In the genomic region with DNA sequence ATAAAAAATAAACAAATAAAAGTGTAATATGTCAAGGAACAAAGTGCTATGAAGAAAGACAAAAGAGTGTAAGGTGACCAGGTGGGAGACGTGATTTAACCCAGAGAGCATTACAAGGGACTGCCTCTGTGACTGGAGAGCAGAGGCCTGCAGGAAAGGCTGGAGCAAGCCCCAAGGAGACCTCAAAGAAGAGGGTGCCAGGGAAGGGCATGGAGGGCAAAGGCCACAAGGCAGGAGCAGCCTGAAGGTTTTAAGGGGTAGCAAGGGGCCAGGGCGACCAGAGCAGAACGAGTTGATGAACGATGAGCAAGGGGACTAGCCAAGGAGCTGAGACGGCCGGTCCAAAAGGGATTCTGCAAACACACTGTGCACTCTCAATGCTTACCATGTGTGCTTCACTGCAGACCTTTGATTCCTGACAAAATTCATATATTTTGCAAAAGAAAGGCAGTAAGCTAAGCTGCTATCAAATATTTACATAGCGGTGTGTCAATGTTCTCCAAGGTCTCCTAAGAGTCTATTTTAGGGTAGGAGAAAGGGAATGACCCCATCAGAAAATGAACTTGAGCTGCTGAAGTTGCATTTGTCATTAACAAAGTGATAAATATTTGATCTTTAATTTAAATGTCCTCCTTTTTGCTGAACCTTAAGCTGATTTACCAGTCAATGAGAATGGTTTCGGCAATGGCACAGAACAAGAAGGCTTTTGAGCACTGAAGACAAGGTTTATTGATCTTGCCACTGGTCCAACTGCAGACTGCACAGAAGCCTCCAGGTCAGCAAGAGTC, we compare ENCODE assay signal across 1 cellular context.
A peak's percentile ranks its signal among the peaks of the same experiment; 100 is the strongest.
TF ChIP-seq lines count a peak whose summit lies in the region.

No MANE protein-coding gene starts in this region.

TF ChIP-seq in HepG2, 621 proteins besides CTCF, POLR2A, EP300 and RAD21 (continued from another document and continues in another):
- no peak for TF ChIP-seq SNAPC4 (CRISPR knock-in tag; IDR thresholded peaks at IDR 0.05)
- no peak for TF ChIP-seq ARNT2 (CRISPR knock-in tag; IDR thresholded peaks at IDR 0.05; ENCODE audit: low read depth)
- no peak for TF ChIP-seq ZNF562 (CRISPR knock-in tag; IDR thresholded peaks at IDR 0.05; ENCODE audit: borderline replicate concordance)
- TF ChIP-seq ZSCAN31 (CRISPR knock-in tag; IDR thresholded peaks at IDR 0.05; ENCODE audit: low read depth) = no peak
- no peak for TF ChIP-seq SAFB2 (CRISPR knock-in tag; IDR thresholded peaks at IDR 0.05; ENCODE audit: borderline replicate concordance, low read depth)
- TF ChIP-seq RCOR2 (CRISPR knock-in tag; IDR thresholded peaks at IDR 0.05) = no peak
- TF ChIP-seq, protein P1, sequence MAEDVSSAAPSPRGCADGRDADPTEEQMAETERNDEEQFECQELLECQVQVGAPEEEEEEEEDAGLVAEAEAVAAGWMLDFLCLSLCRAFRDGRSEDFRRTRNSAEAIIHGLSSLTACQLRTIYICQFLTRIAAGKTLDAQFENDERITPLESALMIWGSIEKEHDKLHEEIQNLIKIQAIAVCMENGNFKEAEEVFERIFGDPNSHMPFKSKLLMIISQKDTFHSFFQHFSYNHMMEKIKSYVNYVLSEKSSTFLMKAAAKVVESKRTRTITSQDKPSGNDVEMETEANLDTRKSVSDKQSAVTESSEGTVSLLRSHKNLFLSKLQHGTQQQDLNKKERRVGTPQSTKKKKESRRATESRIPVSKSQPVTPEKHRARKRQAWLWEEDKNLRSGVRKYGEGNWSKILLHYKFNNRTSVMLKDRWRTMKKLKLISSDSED (CRISPR knock-in tag; IDR thresholded peaks at IDR 0.05) = no peak
- TF ChIP-seq GABPA (IDR thresholded peaks at IDR 0.05; ENCODE audit: low read depth, low read length) = no peak
- no peak for TF ChIP-seq GABPA (CRISPR knock-in tag; IDR thresholded peaks at IDR 0.05; ENCODE audit: low read depth)
- TF ChIP-seq HOXA3 (CRISPR knock-in tag; IDR thresholded peaks at IDR 0.05) = no peak
- TF ChIP-seq MTA3 (CRISPR knock-in tag; IDR thresholded peaks at IDR 0.05) = no peak
- no peak for TF ChIP-seq KMT2B (CRISPR knock-in tag; IDR thresholded peaks at IDR 0.05)
- TF ChIP-seq CHD2 (IDR thresholded peaks at IDR 0.05; ENCODE audit: low read depth, low read length) = no peak
- no peak for TF ChIP-seq RXRA (CRISPR knock-in tag; IDR thresholded peaks at IDR 0.05)
- TF ChIP-seq CENPX (CRISPR knock-in tag; IDR thresholded peaks at IDR 0.05) = no peak
- TF ChIP-seq SMYD3 (CRISPR knock-in tag; IDR thresholded peaks at IDR 0.05) = no peak
- TF ChIP-seq ZNF772 (CRISPR knock-in tag; IDR thresholded peaks at IDR 0.05) = no peak
- TF ChIP-seq HDAC6 (IDR thresholded peaks at IDR 0.05; ENCODE audit: low read depth, low read length) = no peak
- TF ChIP-seq RFXANK (CRISPR knock-in tag; IDR thresholded peaks at IDR 0.05) = no peak
- TF ChIP-seq RNF2 (conservative IDR thresholded peaks at IDR 0.05; ENCODE audit: low read depth) = no peak
- no peak for TF ChIP-seq ZNF124 (CRISPR knock-in tag; IDR thresholded peaks at IDR 0.05)
- TF ChIP-seq, protein P2, sequence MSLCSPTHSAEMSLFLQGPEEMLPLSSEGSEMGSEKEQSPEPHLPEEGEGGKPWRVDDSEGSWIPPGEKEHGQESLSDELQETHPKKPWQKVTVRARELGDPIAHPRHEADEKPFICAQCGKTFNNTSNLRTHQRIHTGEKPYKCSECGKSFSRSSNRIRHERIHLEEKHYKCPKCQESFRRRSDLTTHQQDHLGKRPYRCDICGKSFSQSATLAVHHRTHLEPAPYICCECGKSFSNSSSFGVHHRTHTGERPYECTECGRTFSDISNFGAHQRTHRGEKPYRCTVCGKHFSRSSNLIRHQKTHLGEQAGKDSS (CRISPR knock-in tag; IDR thresholded peaks at IDR 0.05; ENCODE audit: borderline replicate concordance, low read depth) = no peak
- TF ChIP-seq ZNF44 (CRISPR knock-in tag; IDR thresholded peaks at IDR 0.05) = no peak
- no peak for TF ChIP-seq ZBTB39 (CRISPR knock-in tag; IDR thresholded peaks at IDR 0.05)
- peak; percentile 74 for TF ChIP-seq FOXA3 (CRISPR knock-in tag; IDR thresholded peaks at IDR 0.05)
- no peak for TF ChIP-seq KAT2B (IDR thresholded peaks at IDR 0.05; ENCODE audit: borderline replicate concordance, low read depth, low read length)
- no peak for TF ChIP-seq NRL (CRISPR knock-in tag; IDR thresholded peaks at IDR 0.05; ENCODE audit: borderline replicate concordance)
- TF ChIP-seq, protein P3, sequence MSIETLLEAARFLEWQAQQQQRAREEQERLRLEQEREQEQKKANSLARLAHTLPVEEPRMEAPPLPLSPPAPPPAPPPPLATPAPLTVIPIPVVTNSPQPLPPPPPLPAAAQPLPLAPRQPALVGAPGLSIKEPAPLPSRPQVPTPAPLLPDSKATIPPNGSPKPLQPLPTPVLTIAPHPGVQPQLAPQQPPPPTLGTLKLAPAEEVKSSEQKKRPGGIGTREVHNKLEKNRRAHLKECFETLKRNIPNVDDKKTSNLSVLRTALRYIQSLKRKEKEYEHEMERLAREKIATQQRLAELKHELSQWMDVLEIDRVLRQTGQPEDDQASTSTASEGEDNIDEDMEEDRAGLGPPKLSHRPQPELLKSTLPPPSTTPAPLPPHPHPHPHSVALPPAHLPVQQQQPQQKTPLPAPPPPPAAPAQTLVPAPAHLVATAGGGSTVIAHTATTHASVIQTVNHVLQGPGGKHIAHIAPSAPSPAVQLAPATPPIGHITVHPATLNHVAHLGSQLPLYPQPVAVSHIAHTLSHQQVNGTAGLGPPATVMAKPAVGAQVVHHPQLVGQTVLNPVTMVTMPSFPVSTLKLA (IDR thresholded peaks at IDR 0.05) = no peak
- peak; percentile 45 for TF ChIP-seq CREM (IDR thresholded peaks at IDR 0.05)
- TF ChIP-seq CREM (CRISPR knock-in tag; IDR thresholded peaks at IDR 0.05) = no peak
- TF ChIP-seq, protein P4, sequence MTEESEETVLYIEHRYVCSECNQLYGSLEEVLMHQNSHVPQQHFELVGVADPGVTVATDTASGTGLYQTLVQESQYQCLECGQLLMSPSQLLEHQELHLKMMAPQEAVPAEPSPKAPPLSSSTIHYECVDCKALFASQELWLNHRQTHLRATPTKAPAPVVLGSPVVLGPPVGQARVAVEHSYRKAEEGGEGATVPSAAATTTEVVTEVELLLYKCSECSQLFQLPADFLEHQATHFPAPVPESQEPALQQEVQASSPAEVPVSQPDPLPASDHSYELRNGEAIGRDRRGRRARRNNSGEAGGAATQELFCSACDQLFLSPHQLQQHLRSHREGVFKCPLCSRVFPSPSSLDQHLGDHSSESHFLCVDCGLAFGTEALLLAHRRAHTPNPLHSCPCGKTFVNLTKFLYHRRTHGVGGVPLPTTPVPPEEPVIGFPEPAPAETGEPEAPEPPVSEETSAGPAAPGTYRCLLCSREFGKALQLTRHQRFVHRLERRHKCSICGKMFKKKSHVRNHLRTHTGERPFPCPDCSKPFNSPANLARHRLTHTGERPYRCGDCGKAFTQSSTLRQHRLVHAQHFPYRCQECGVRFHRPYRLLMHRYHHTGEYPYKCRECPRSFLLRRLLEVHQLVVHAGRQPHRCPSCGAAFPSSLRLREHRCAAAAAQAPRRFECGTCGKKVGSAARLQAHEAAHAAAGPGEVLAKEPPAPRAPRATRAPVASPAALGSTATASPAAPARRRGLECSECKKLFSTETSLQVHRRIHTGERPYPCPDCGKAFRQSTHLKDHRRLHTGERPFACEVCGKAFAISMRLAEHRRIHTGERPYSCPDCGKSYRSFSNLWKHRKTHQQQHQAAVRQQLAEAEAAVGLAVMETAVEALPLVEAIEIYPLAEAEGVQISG (CRISPR knock-in tag; IDR thresholded peaks at IDR 0.05) = no peak
- peak; percentile 55; the same call in 1 of the 2 replicates for TF ChIP-seq HMG20A (CRISPR knock-in tag; IDR thresholded peaks at IDR 0.05; ENCODE audit: borderline replicate concordance)
- no peak for TF ChIP-seq EZH2 (conservative IDR thresholded peaks at IDR 0.05; ENCODE audit: low read depth, low read length)
- no peak for TF ChIP-seq KLF6 (CRISPR knock-in tag; IDR thresholded peaks at IDR 0.05)
- no peak for TF ChIP-seq SP4 (CRISPR knock-in tag; IDR thresholded peaks at IDR 0.05)
- TF ChIP-seq ZSCAN25 (CRISPR knock-in tag; IDR thresholded peaks at IDR 0.05) = no peak
